8 cellular contexts compared by ENCODE assay signal in genomic region chr5:139422307-139422893, GRCh38. TPM values are rescaled to one million over a fixed set of nuclear protein-coding genes. Genes with fewer than 3 reads are reported as not detected.
A peak's percentile ranks its signal among the peaks of the same experiment; 100 is the strongest.
DNase-seq lines count a peak whose midpoint lies in the region; ATAC-seq and TF ChIP-seq lines count a peak whose summit lies in the region.

No MANE protein-coding gene starts in this region.

- H3K27me3 ChIP-seq in prostate gland (replicated peaks; ENCODE audit: insufficient read depth), result no peaks in the 10 kb centered on the region

- no peak overlapping the region for H3K27ac ChIP-seq in prostate gland

- DNase-seq in AG08395 (ENCODE audit: low spot score) (peak; percentile 82), GM12864 (ENCODE audit: low read depth) (no peak), HuH-7.5 (ENCODE audit: low spot score) (peak; percentile 35), OCI-M1 (lab: John Stamatoyannopoulos, UW) (peak; percentile 88), glomerular visceral epithelial cell (ENCODE audit: extremely low spot score) (peak; percentile 77), prostate gland (ENCODE audit: low spot score) (peak; percentile 33)
- peak; percentile 77 for DNase-seq in activated naive CD4-positive, alpha-beta T cell treated with anti-CD3 and anti-CD28 coated beads for 36 hours

- CTCF ChIA-PET in activated naive CD4-positive, alpha-beta T cell treated with anti-CD3 and anti-CD28 coated beads for 36 hours (lab: Charles Lee), result interaction anchor here (0.6 to 9.3 kb wide), 35 partner anchors 8 to 249 kb away, joined by 3 to 326 read pairs (median 5); partner anchors contain the start of genes DNAJC18, SPATA24 and STING1

- no peak for TF ChIP-seq POLR2A in prostate gland (IDR thresholded peaks at IDR 0.05)

- H3K36me3 Mint-ChIP-seq in activated naive CD4-positive, alpha-beta T cell treated with anti-CD3 and anti-CD28 coated beads for 36 hours (ENCODE audit: low read depth), result peaks cover 37% of the 10 kb centered on the region

- H3K36me3 ChIP-seq in prostate gland, result no peaks in the 10 kb centered on the region

- no peak for ATAC-seq in HG03045 (IDR thresholded peaks at IDR 0.05; ENCODE audit: unreplicated experiment)

- H3K4me1 ChIP-seq in prostate gland (replicated peaks), result no peaks in the 10 kb centered on the region

- no peaks in the 10 kb centered on the region for H3K27me3 Mint-ChIP-seq in activated naive CD4-positive, alpha-beta T cell treated with anti-CD3 and anti-CD28 coated beads for 36 hours (ENCODE audit: low read depth)

- H3K9me3 Mint-ChIP-seq in activated naive CD4-positive, alpha-beta T cell treated with anti-CD3 and anti-CD28 coated beads for 36 hours, result no peaks in the 10 kb centered on the region

- no peak overlapping the region for H3K4me3 ChIP-seq in GM12864 (ENCODE audit: low read depth, low read length)
- H3K4me3 ChIP-seq in prostate gland, result no peak overlapping the region

- intact Hi-C loops in activated naive CD4-positive, alpha-beta T cell treated with anti-CD3 and anti-CD28 coated beads for 36 hours (cut with micrococcal nuclease), result loop anchor here (1.0 to 2.0 kb wide), 7 partner anchors 50 to 343 kb away; partner anchors contain the start of genes STING1 and UBE2D2
- intact Hi-C loops in prostate gland (cut with DNase I), result loop anchor here (2.0 to 5.0 kb wide), 2 partner anchors 90 to 342 kb away; no protein-coding TSS in a partner anchor

- H3K27ac Mint-ChIP-seq in activated naive CD4-positive, alpha-beta T cell treated with anti-CD3 and anti-CD28 coated beads for 36 hours, result no peak overlapping the region

- no peaks in the 10 kb centered on the region for H3K9me3 ChIP-seq in prostate gland

- H3K4me3 Mint-ChIP-seq in activated naive CD4-positive, alpha-beta T cell treated with anti-CD3 and anti-CD28 coated beads for 36 hours, result no peak overlapping the region

- 39% methylated on average over 5 of the region's 5 CpGs for WGBS in prostate gland

- peaks cover 5% of the 10 kb centered on the region for H3K4me1 Mint-ChIP-seq in activated naive CD4-positive, alpha-beta T cell treated with anti-CD3 and anti-CD28 coated beads for 36 hours (ENCODE audit: low read depth)

- TF ChIP-seq CTCF in GM12864 (IDR thresholded peaks at IDR 0.05; ENCODE audit: low read depth, low read length, missing control alignments) (peak; percentile 81), prostate gland (IDR thresholded peaks at IDR 0.05) (peak; percentile 32 to 85 (median 62))

RNA-seq across cellular contexts. Expression of gene DNAJC18, which starts 16.9 kb away (rescaled TPM):
- total RNA-seq in activated naive CD4-positive, alpha-beta T cell treated with anti-CD3 and anti-CD28 coated beads for 36 hours, result 10 to 100 TPM; 18.1 to 18.8 TPM
- 10 to 100 TPM in 1 of 2 donors, 1 to 10 TPM in 1; 7.3 to 11.5 TPM for total RNA-seq in prostate gland

RNA-seq across cellular contexts. Expression of gene SPATA24, which starts 18.5 kb away (rescaled TPM):
- total RNA-seq in activated naive CD4-positive, alpha-beta T cell treated with anti-CD3 and anti-CD28 coated beads for 36 hours, result 1 to 10 TPM; 6.0 to 7.4 TPM
- 10 to 100 TPM in 1 of 2 donors, 1 to 10 TPM in 1; 4.4 to 27.3 TPM for total RNA-seq in prostate gland

RNA-seq across cellular contexts. Expression of gene PROB1, which starts 27.5 kb away (rescaled TPM):
- total RNA-seq in activated naive CD4-positive, alpha-beta T cell treated with anti-CD3 and anti-CD28 coated beads for 36 hours, result 1 to 10 TPM; 1.1 to 1.2 TPM
- 1 to 10 TPM; 2.4 TPM for total RNA-seq in prostate gland

RNA-seq across cellular contexts. Expression of gene MZB1, which starts 32.7 kb away (rescaled TPM):
- 1 to 10 TPM; 2.0 to 2.8 TPM for total RNA-seq in activated naive CD4-positive, alpha-beta T cell treated with anti-CD3 and anti-CD28 coated beads for 36 hours
- 1 to 10 TPM; 2.7 to 4.3 TPM for total RNA-seq in prostate gland

RNA-seq across cellular contexts. Expression of gene SLC23A1, which starts 39.3 kb away (rescaled TPM):
- total RNA-seq in activated naive CD4-positive, alpha-beta T cell treated with anti-CD3 and anti-CD28 coated beads for 36 hours, result under 1 TPM in 1 of 2 experiments, not detected in 1; 0.62 TPM
- total RNA-seq in prostate gland, result 10 to 100 TPM; 11.5 to 26.3 TPM
